ENCODE assay signal across 8 cellular contexts in genomic region chr17:5438716-5439445, GRCh38. TPM values are rescaled to one million over a fixed set of nuclear protein-coding genes. Genes with fewer than 3 reads are reported as not detected.
DNase-seq lines count a peak whose midpoint lies in the region; ATAC-seq and TF ChIP-seq lines count a peak whose summit lies in the region.

Gene C1QBP (minus strand): TSS chr17:5439155. CDS start chr17:5439073, 82 bp downstream.

- H3K4me1 Mint-ChIP-seq in HFFc6 (ENCODE audit: low read depth) (peaks cover 45% of the 10 kb centered on the region), glutamatergic neuron (ENCODE audit: low read depth, unreplicated experiment) (peaks cover 15% of the 10 kb centered on the region), osteocyte (ENCODE audit: unreplicated experiment) (peaks cover 21% of the 10 kb centered on the region)

- under 1% methylated on average over 75 of the region's 75 CpGs for WGBS in thymus

- H3K4me3 Mint-ChIP-seq in HFFc6 (peak within 1 kb of the TSS; percentile 90), glutamatergic neuron (ENCODE audit: unreplicated experiment) (peak within 1 kb of the TSS; percentile 90), osteocyte (ENCODE audit: unreplicated experiment) (peak within 1 kb of the TSS; percentile 81)

- H3K4me3 ChIP-seq in thymus (ENCODE audit: low read length), result peak within 1 kb of the TSS; percentile 80

- H3K27me3 ChIP-seq in thymus (ENCODE audit: control insufficient read depth, insufficient read depth), result no peaks in the 10 kb centered on the region

- peaks cover 4% of the 10 kb centered on the region for H3K4me1 ChIP-seq in thymus (ENCODE audit: control insufficient read depth, insufficient read depth, low read length)

- no peaks in the 10 kb centered on the region for H3K9me3 ChIP-seq in thymus (ENCODE audit: control insufficient read depth)

- peak within 1 kb of the TSS; percentile 88 for H3K27ac ChIP-seq in thymus (ENCODE audit: low read depth)

- H3K27ac Mint-ChIP-seq in HFFc6, result peak within 1 kb of the TSS; percentile 87
- peak within 1 kb of the TSS; percentile 88 to 96 for H3K27ac Mint-ChIP-seq in activated naive CD4-positive, alpha-beta T cell treated with anti-CD3 and anti-CD28 coated beads, Interleukin-2, amount 50 U/mL, for 72 hours
- peak within 1 kb of the TSS; percentile 59 for H3K27ac Mint-ChIP-seq in glutamatergic neuron (ENCODE audit: unreplicated experiment)
- H3K27ac Mint-ChIP-seq in osteocyte (ENCODE audit: unreplicated experiment), result peak within 1 kb of the TSS; percentile 85

- H3K27me3 Mint-ChIP-seq in HFFc6 (ENCODE audit: insufficient read depth), result no peaks in the 10 kb centered on the region
- H3K27me3 Mint-ChIP-seq in glutamatergic neuron (ENCODE audit: unreplicated experiment), result no peaks in the 10 kb centered on the region
- H3K27me3 Mint-ChIP-seq in osteocyte (ENCODE audit: unreplicated experiment), result no peaks in the 10 kb centered on the region

- H3K9me3 Mint-ChIP-seq in HFFc6 (no peaks in the 10 kb centered on the region), glutamatergic neuron (ENCODE audit: unreplicated experiment) (peaks cover 4% of the 10 kb centered on the region), osteocyte (ENCODE audit: unreplicated experiment) (no peaks in the 10 kb centered on the region)
- H3K9me3 Mint-ChIP-seq in activated naive CD4-positive, alpha-beta T cell treated with anti-CD3 and anti-CD28 coated beads, Interleukin-2, amount 50 U/mL, for 72 hours, result no peaks in the 10 kb centered on the region

- H3K36me3 ChIP-seq in thymus (ENCODE audit: control insufficient read depth, insufficient read depth), result peaks cover 16% of the 10 kb centered on the region

- H3K36me3 Mint-ChIP-seq in HFFc6 (ENCODE audit: low read depth) (peaks cover 35% of the 10 kb centered on the region), glutamatergic neuron (ENCODE audit: unreplicated experiment) (no peaks in the 10 kb centered on the region), osteocyte (ENCODE audit: unreplicated experiment) (peaks cover 13% of the 10 kb centered on the region)
- peaks cover 18 to 33% of the 10 kb centered on the region in 2 donors for H3K36me3 Mint-ChIP-seq in activated naive CD4-positive, alpha-beta T cell treated with anti-CD3 and anti-CD28 coated beads, Interleukin-2, amount 50 U/mL, for 72 hours

- TF ChIP-seq CTCF in GM10266 (IDR thresholded peaks at IDR 0.05; ENCODE audit: control insufficient read depth, insufficient read depth, low read depth, missing control alignments), result peak; percentile 95
- TF ChIP-seq CTCF in HFFc6 (IDR thresholded peaks at IDR 0.05), result peak; percentile 100
- TF ChIP-seq CTCF in glutamatergic neuron (IDR thresholded peaks at IDR 0.05; ENCODE audit: partially characterized antibody, unreplicated experiment), result peak; percentile 99
- peak; percentile 99 for TF ChIP-seq CTCF in osteocyte (IDR thresholded peaks at IDR 0.05)

- DNase-seq in GM10266 (ENCODE audit: extremely low spot score) (peak; percentile 93), HFFc6 (peak; percentile 87), NCI-H1048 (lab: John Stamatoyannopoulos, UW) (peak; percentile 79), SKM-1 (lab: John Stamatoyannopoulos, UW; ENCODE audit: unreplicated experiment) (peak; percentile 67), glutamatergic neuron (peak; percentile 95), osteocyte (ENCODE audit: extremely low spot score, unreplicated experiment) (peak; percentile 97)
- DNase-seq in activated naive CD4-positive, alpha-beta T cell treated with anti-CD3 and anti-CD28 coated beads, Interleukin-2, amount 50 U/mL, for 72 hours (ENCODE audit: low spot score in 2 of 2), result peak; percentile 94 to 98

- ATAC-seq in activated naive CD4-positive, alpha-beta T cell treated with anti-CD3 and anti-CD28 coated beads, Interleukin-2, amount 50 U/mL, for 72 hours, result peak; percentile 91 to 98

RNA-seq across cellular contexts. Expression of gene C1QBP, which starts in this region (rescaled TPM):
- total RNA-seq in HFFc6 (2021; fragmentation: NEBNext Ultra II Directional; extraction: Animal tissue kit (Norgen Biotek cat#: 25700)), result 100 to 1,000 TPM; 222 to 267 (median 235) TPM
- 100 to 1,000 TPM; 234 to 350 TPM for total RNA-seq in activated naive CD4-positive, alpha-beta T cell treated with anti-CD3 and anti-CD28 coated beads, Interleukin-2, amount 50 U/mL, for 72 hours
- total RNA-seq in glutamatergic neuron (ENCODE audit: unreplicated experiment) (96.4 TPM), osteocyte (83.8 and 86.3 TPM in 2 replicates)
- polyA plus RNA-seq in thymus, result 95.1 TPM

Comparison
In these comparisons a context has a peak if more than half of its experiments do, and no peak if none do; other contexts are left out.
1. Peak in every context shown above with its lines: DNase-seq, ATAC-seq, H3K4me3 ChIP-seq and H3K27ac ChIP-seq.